ENCODE assay signal across 1 cellular context in genomic region chr9:137112564-137113384, GRCh38.
A peak's percentile ranks its signal among the peaks of the same experiment; 100 is the strongest.
TF ChIP-seq lines count a peak whose summit lies in the region.

No MANE protein-coding gene starts in this region.

TF ChIP-seq in HEK293, 187 proteins besides CTCF, POLR2A, EP300 and RAD21 (continued from another document):
- no peak for TF ChIP-seq ZNF394 (tag by site-specific recombination; IDR thresholded peaks at IDR 0.05; ENCODE audit: borderline replicate concordance)
- TF ChIP-seq TSHZ1 (tag by site-specific recombination; IDR thresholded peaks at IDR 0.05; ENCODE audit: borderline replicate concordance) = no peak
- no peak for TF ChIP-seq ZNF623 (tag by site-specific recombination; IDR thresholded peaks at IDR 0.05)
- TF ChIP-seq ZNF776 (tag by site-specific recombination; IDR thresholded peaks at IDR 0.05; ENCODE audit: borderline replicate concordance) = no peak
- no peak for TF ChIP-seq ZBTB1 (tag by site-specific recombination; IDR thresholded peaks at IDR 0.05)
- no peak for TF ChIP-seq ZXDB (tag by site-specific recombination; IDR thresholded peaks at IDR 0.05)
- peak; percentile 51; the same call in 1 of the 2 replicates for TF ChIP-seq ZNF600 (tag by site-specific recombination; IDR thresholded peaks at IDR 0.05)
- TF ChIP-seq KLF8 (tag by site-specific recombination; IDR thresholded peaks at IDR 0.05) = peak; percentile 31; the same call in 1 of the 2 replicates
- TF ChIP-seq REPIN1 (tag by site-specific recombination; IDR thresholded peaks at IDR 0.05; ENCODE audit: low read depth) = no peak
- no peak for TF ChIP-seq ZNF140 (tag by site-specific recombination; IDR thresholded peaks at IDR 0.05)
- TF ChIP-seq ZNF155 (tag by site-specific recombination; IDR thresholded peaks at IDR 0.05) = no peak
